1 cellular context compared by ENCODE assay signal in genomic region chr19:35816262-35816661, GRCh38.
TF ChIP-seq lines count a peak whose summit lies in the region.

No MANE protein-coding gene starts in this region.

TF ChIP-seq in HepG2, 621 proteins besides CTCF, POLR2A, EP300 and RAD21:
- TF ChIP-seq KLF6 (CRISPR knock-in tag; IDR thresholded peaks at IDR 0.05), result no peak
TF ChIP-seq in HepG2: peak in this region for 0.
